10 cellular contexts compared by ENCODE assay signal in the genomic region with DNA sequence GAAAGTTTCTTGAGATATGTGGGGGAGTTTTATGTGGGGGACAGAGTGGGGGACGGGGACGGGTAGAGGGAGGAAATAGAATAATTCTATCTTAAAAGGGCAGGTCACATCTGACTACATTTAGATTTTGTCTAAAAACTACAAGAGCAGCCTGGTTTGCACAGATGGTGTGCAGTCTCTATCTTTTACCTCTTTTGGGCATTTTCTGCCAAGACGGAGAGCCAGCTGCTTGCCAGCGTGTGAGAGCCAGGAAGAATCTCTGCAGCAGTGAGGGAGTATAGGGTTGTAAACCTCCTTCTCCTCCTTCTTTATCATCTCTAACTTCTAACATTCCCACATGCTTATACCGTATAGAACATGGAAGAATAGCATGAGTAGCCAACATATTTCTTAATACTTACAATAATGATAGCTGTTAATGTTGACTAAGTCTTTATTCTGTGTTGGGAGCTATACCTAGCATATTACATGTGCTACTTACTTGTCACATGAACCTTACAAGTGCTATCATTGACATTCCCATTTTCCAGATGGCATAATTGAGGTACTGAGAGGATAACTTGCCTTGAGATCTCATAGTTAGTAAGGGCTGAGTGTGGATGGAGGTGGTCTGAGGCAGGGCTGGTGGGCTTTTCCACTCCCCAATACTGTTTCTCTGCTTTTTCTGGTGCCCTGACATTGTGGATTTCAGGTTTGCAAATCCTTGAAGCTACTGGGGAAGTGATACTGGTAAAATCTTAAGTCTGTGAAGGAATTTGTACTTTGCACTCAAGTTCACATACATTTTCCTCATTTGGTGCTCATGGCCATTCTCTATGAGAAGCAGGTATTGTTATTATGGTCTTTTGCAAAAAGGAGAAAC. TPM values are rescaled to one million over a fixed set of nuclear protein-coding genes. Genes with fewer than 3 reads are reported as not detected.
A peak's percentile ranks its signal among the peaks of the same experiment; 100 is the strongest.
DNase-seq lines count a peak whose midpoint lies in the region; ATAC-seq and TF ChIP-seq lines count a peak whose summit lies in the region.
"Had no signal": no experiment of that assay in that cellular context is flagged by ENCODE, and none has a peak within 500 bp of the region (broad histone marks: within the 10 kb centered on the region; RNA-seq: fewer than 3 reads in every experiment).

No MANE protein-coding gene starts in this region.

- intact Hi-C loops in left ventricle myocardium inferior (cut with micrococcal nuclease) = no loop called here
- intact Hi-C loops in Right ventricle myocardium superior (cut with DNase I) = no loop called here
- intact Hi-C loops in dorsolateral prefrontal cortex (cut with DNase I) = no loop called here

- peak overlapping the region; percentile 71 to 91 (median 89) for H3K27ac Mint-ChIP-seq in nephron
- H3K27ac Mint-ChIP-seq: activated naive CD8-positive, alpha-beta T cell had no signal

- H3K27me3 Mint-ChIP-seq in nephron (ENCODE audit: low read depth) = no peaks in the 10 kb centered on the region

- ATAC-seq in Right ventricle myocardium superior (ENCODE audit: poor library complexity) (no peak), HG02678 (IDR thresholded peaks at IDR 0.05; ENCODE audit: unreplicated experiment) (no peak), GM18505 (IDR thresholded peaks at IDR 0.05; ENCODE audit: unreplicated experiment) (no peak)

- no peaks in the 10 kb centered on the region for H3K36me3 Mint-ChIP-seq in nephron (ENCODE audit: low read depth)
- H3K36me3 Mint-ChIP-seq: activated naive CD8-positive, alpha-beta T cell had no signal

- H3K9me3 ChIP-seq in left ventricle myocardium inferior (replicated peaks) = no peaks in the 10 kb centered on the region

- peaks cover 32% of the 10 kb centered on the region for H3K27me3 ChIP-seq in left ventricle myocardium inferior (ENCODE audit: low read depth)
- no peaks in the 10 kb centered on the region for H3K27me3 ChIP-seq in dorsolateral prefrontal cortex

- TF ChIP-seq POLR2A in GM18505 (IDR thresholded peaks at IDR 0.05; ENCODE audit: borderline replicate concordance, extremely low read depth, insufficient read depth, insufficient read length) = no peak

- DNase-seq in left ventricle myocardium inferior = no peak
- DNase-seq in Right ventricle myocardium superior = no peak
- DNase-seq in dorsolateral prefrontal cortex = peak in 1 of 10 donors; percentile 36
- DNase-seq in NCI-H187 treated with DMSO at 0.1 percent for 48 hours (lab: John Stamatoyannopoulos, UW) = no peak
- DNase-seq in HT-29 (ENCODE audit: low spot score) = no peak

- peak overlapping the region; percentile 65 for H3K4me3 ChIP-seq in left ventricle myocardium inferior
- H3K4me3 ChIP-seq in dorsolateral prefrontal cortex = peak overlapping the region in 57 of 59 donors; percentile 5 to 63 (median 45)

- TF ChIP-seq CTCF in left ventricle myocardium inferior (IDR thresholded peaks at IDR 0.05; ENCODE audit: borderline replicate concordance) (no peak), dorsolateral prefrontal cortex (IDR thresholded peaks at IDR 0.05 in 54 of 56, conservative IDR thresholded peaks at IDR 0.05 in 2 of 56; ENCODE audit: low read depth in 1 of 56, partially characterized antibody in 56 of 56) (no peak), nephron (IDR thresholded peaks at IDR 0.05; ENCODE audit: unreplicated experiment in 3 of 3) (no peak)

- peak overlapping the region; percentile 79 for H3K27ac ChIP-seq in left ventricle myocardium inferior (replicated peaks)
- peak overlapping the region in 51 of 59 donors; percentile 3 to 85 (median 74) for H3K27ac ChIP-seq in dorsolateral prefrontal cortex
- H3K27ac ChIP-seq: C4-2B had no signal

- peak overlapping the region; percentile 75 to 87 (median 85) for H3K4me3 Mint-ChIP-seq in nephron
- H3K4me3 Mint-ChIP-seq: activated naive CD8-positive, alpha-beta T cell had no signal

- no peaks in the 10 kb centered on the region for H3K36me3 ChIP-seq in left ventricle myocardium inferior

- H3K4me1 Mint-ChIP-seq in nephron = peaks cover 26% of the 10 kb centered on the region

- H3K4me1 ChIP-seq in left ventricle myocardium inferior = peaks cover 45% of the 10 kb centered on the region

- no peaks in the 10 kb centered on the region for H3K9me3 Mint-ChIP-seq in nephron

RNA-seq across cellular contexts. Expression of a gene that starts 1.1 kb away (rescaled TPM):
- total RNA-seq in left ventricle myocardium inferior (7.7 TPM), Right ventricle myocardium superior (6.0 TPM), dorsolateral prefrontal cortex (10 to 100 TPM in 97 of 120 experiments, 1 to 10 TPM in 23; 6.5 to 33.2 (median 13.8) TPM)
- not detected in 2 replicates for total RNA-seq in HT-29 (2014; rRNA removed; shearing (Covaris generic))
